Comparison of ENCODE assay signal across 32 cellular contexts in genomic region chr6:128672023-128672422, GRCh38.
"Had no signal": no experiment of that assay in that cellular context is flagged by ENCODE, and none has a peak within 500 bp of the region (broad histone marks: within the 10 kb centered on the region; RNA-seq: fewer than 3 reads in every experiment).

No MANE protein-coding gene starts in this region.

- H3K9me3 ChIP-seq: ovary, sigmoid colon, stomach, thyroid gland, upper lobe of left lung, vagina had no signal

- DNase-seq: activated CD4-positive, alpha-beta memory T cell treated with anti-CD3 and anti-CD28 coated beads for 36 hours; activated CD4-positive, alpha-beta T cell treated with anti-CD3 and anti-CD28 coated beads, Interleukin-2, amount 10 ng/mL, durations not matched to agents 24 days and 14 days; activated CD4-positive, CD25-positive, alpha-beta regulatory T cell treated with anti-CD3 and anti-CD28 coated beads, Interleukin-2, amount 50 U/mL, for 72 hours; activated CD8-positive, alpha-beta memory T cell treated with anti-CD3 and anti-CD28 coated beads, Interleukin-2, amount 50 U/mL, for 4 hours; activated gamma-delta T cell; activated naive CD4-positive, alpha-beta T cell treated with anti-CD3 and anti-CD28 coated beads, Interleukin-2, amount 10 ng/mL, durations not matched to agents 7 days and 5 days; activated naive CD8-positive, alpha-beta T cell treated with anti-CD3 and anti-CD28 coated beads, Interleukin-2, amount 10 ng/mL, durations not matched to agents 7 days and 5 days; activated T-cell treated with anti-CD3 and anti-CD28 coated beads, Interleukin-2, amount 50 U/mL, for 24 hours; brain microvascular endothelial cell; dorsolateral prefrontal cortex; effector memory CD4-positive, alpha-beta T cell; glutamatergic neuron; islet precursor cell; left colon; naive thymus-derived CD4-positive, alpha-beta T cell; ovary; sigmoid colon; stimulated activated CD4-positive, alpha-beta T cell treated with anti-CD3 and anti-CD28 coated beads, Interleukin-1b, Interleukin-23, amount 100 ng/mL, for 48 hours; stimulated activated CD4-positive, alpha-beta T cell treated with anti-CD3 and anti-CD28 coated beads, Interleukin-4, amount 100 ng/mL, for 4 hours; stimulated activated CD8-positive, alpha-beta memory T cell treated with anti-CD3 and anti-CD28 coated beads, Interleukin-4, amount 100 ng/mL, for 48 hours; stomach; T-helper 9 cell; thyroid gland; upper lobe of left lung; WERI-Rb-1 had no signal

- H3K36me3 ChIP-seq: brain microvascular endothelial cell, ovary, sigmoid colon, stomach, thyroid gland, upper lobe of left lung, vagina, WERI-Rb-1 had no signal

- FAIRE-seq: astrocyte, frontal cortex, TTC549 had no signal

- H3K27me3 ChIP-seq: brain microvascular endothelial cell, dorsolateral prefrontal cortex, ovary, sigmoid colon, stomach, thyroid gland, upper lobe of left lung, vagina had no signal

- H3K4me1 ChIP-seq: sigmoid colon, stomach, thyroid gland, upper lobe of left lung, vagina had no signal

- H3K27ac ChIP-seq: brain microvascular endothelial cell, coronary artery, dorsolateral prefrontal cortex, ovary, sigmoid colon, stomach, thyroid gland, upper lobe of left lung, vagina, WERI-Rb-1 had no signal

- H3K4me2 ChIP-seq: smooth muscle cell had no signal

- H3K4me3 ChIP-seq: coronary artery, dorsolateral prefrontal cortex, ovary, sigmoid colon, smooth muscle cell, stomach, thyroid gland, upper lobe of left lung, vagina had no signal

- ATAC-seq: left colon; naive thymus-derived CD4-positive, alpha-beta T cell; stimulated activated memory B cell treated with anti-CD40 and anti-IgM and Interleukin-4, amounts not matched to agents 10 μg/mL and 1 μg/mL and 100 μg/mL, for 72 hours had no signal
